ENCODE assay signal across 25 cellular contexts in the genomic region with DNA sequence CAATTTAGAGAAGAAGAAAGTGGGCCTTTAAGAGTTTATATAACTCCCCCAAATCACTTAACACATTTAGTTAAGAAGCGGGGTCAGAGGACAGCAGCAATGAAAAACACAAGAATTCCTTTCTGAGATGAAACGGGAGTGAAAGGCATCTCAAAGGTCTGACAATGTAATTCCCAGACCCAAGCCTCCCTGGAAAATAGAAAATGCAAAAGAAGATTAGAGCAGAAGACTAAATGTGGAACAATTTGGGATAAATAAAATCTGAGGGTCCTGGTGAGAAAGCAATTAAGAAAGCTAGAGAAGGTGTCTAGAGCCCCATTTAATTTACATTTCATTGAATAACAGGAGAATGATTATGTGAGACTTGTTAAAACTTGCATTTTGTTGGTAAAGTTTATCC. TPM values are rescaled to one million over a fixed set of nuclear protein-coding genes. Genes with fewer than 3 reads are reported as not detected.
"Had no signal": no experiment of that assay in that cellular context is flagged by ENCODE, and none has a peak within 500 bp of the region (broad histone marks: within the 10 kb centered on the region; RNA-seq: fewer than 3 reads in every experiment).

No MANE protein-coding gene starts in this region.

- H3K27ac Mint-ChIP-seq: activated CD4-positive, alpha-beta T cell treated with anti-CD3 and anti-CD28 coated beads, Interleukin-2, amount 10 ng/mL, durations not matched to agents 7 days and 5 days; activated naive CD8-positive, alpha-beta T cell; T-helper 17 cell had no signal

- H3K36me3 Mint-ChIP-seq: activated naive CD8-positive, alpha-beta T cell had no signal

- H3K4me3 Mint-ChIP-seq: activated CD4-positive, alpha-beta T cell treated with anti-CD3 and anti-CD28 coated beads, Interleukin-2, amount 10 ng/mL, durations not matched to agents 7 days and 5 days; activated naive CD8-positive, alpha-beta T cell; T-helper 17 cell had no signal

- H3K27ac ChIP-seq: breast epithelium, esophagus squamous epithelium, neutrophil, vagina had no signal

- H3K4me1 ChIP-seq: breast epithelium, esophagus squamous epithelium, vagina had no signal

- H3K36me3 ChIP-seq: breast epithelium, esophagus squamous epithelium, neutrophil, transverse colon, vagina had no signal

- H3K4me3 ChIP-seq: breast epithelium, esophagus squamous epithelium, transverse colon, vagina had no signal

- DNase-seq: activated CD4-positive, CD25-positive, alpha-beta regulatory T cell; activated gamma-delta T cell treated with Interleukin-2 at 50 U/mL for 16 hours; activated T-cell treated with anti-CD3 and anti-CD28 coated beads for 4 hours; anterior cingulate cortex; cerebellar nuclear complex; effector CD8-positive, alpha-beta T cell; esophagus squamous epithelium; hippocampal formation; stimulated activated CD4-positive, alpha-beta T cell treated with anti-CD3 and anti-CD28 coated beads, Interleukin-12 subunit alpha, Interleukin-12 subunit beta, amount 100 ng/mL, for 4 hours; substantia nigra; T-helper 17 cell; transverse colon had no signal

- H3K9me3 ChIP-seq: breast epithelium, esophagus squamous epithelium, neutrophil, transverse colon, vagina had no signal

- FAIRE-seq: endothelial cell of umbilical vein, TTC549 had no signal

- H3K27me3 Mint-ChIP-seq: activated CD4-positive, alpha-beta T cell treated with anti-CD3 and anti-CD28 coated beads, Interleukin-2, amount 10 ng/mL, durations not matched to agents 7 days and 5 days had no signal

- H3K27me3 ChIP-seq: breast epithelium, transverse colon, vagina had no signal

- H3K9me3 Mint-ChIP-seq: activated CD4-positive, alpha-beta T cell treated with anti-CD3 and anti-CD28 coated beads, Interleukin-2, amount 10 ng/mL, durations not matched to agents 7 days and 5 days had no signal

RNA-seq across cellular contexts. Expression of gene ART3, which starts 19.1 kb away (rescaled TPM):
- total RNA-seq: activated CD4-positive, alpha-beta T cell treated with anti-CD3 and anti-CD28 coated beads, Interleukin-2, amount 10 ng/mL, durations not matched to agents 7 days and 5 days; activated CD8-positive, alpha-beta memory T cell treated with anti-CD3 and anti-CD28 coated beads for 36 hours; breast epithelium; endothelial cell of umbilical vein; fibroblast of villous mesenchyme; kidney epithelial cell; myocyte; renal cortical epithelial cell; T-helper 17 cell had no signal
- polyA plus RNA-seq: endothelial cell of umbilical vein had no signal

RNA-seq across cellular contexts. Expression of gene CXCL11, which starts 19.6 kb away (rescaled TPM):
- total RNA-seq: activated CD4-positive, alpha-beta T cell treated with anti-CD3 and anti-CD28 coated beads, Interleukin-2, amount 10 ng/mL, durations not matched to agents 7 days and 5 days; breast epithelium; fibroblast of villous mesenchyme; kidney epithelial cell; lower leg skin; myocyte; T-helper 17 cell; transverse colon; vagina had no signal

RNA-seq across cellular contexts. Expression of gene CXCL10, which starts 32.1 kb away (rescaled TPM):
- total RNA-seq: endothelial cell of umbilical vein, kidney epithelial cell, myocyte, T-helper 17 cell had no signal

RNA-seq across cellular contexts. Expression of gene CXCL9, which starts 48.1 kb away (rescaled TPM):
- total RNA-seq: endothelial cell of umbilical vein, fibroblast of villous mesenchyme, kidney epithelial cell, myocyte, renal cortical epithelial cell, T-helper 17 cell had no signal
- polyA plus RNA-seq: endothelial cell of umbilical vein had no signal
